8 cellular contexts compared by ENCODE assay signal in the genomic region with DNA sequence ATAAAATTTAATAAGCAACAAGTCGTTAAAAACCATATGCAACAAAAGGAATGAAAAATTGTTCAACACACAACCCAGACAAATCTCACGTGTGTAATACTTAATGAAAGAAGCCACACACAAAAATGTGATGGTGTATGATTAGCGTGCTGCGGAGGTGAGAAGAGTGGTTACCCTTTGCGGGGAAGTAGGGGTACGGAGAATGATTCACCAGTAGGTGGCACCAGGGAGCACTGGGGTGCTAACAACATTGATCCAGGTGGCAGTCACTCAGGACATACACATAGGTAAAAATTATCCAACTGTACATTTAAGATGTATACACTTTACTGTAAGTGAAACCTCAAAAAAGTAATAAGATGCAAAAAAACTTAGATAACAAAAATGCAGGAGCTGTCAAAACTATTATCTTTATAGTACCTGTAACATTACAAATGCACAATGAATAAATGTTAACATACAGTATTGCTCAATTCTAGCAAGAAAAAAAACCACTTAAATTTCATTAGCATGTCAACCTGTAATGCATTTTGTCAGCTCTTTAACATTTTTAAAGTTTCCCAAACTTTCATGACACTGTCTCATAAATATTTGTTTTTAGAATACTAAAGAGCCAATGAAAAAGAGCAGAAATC.
DNase-seq lines count a peak whose midpoint lies in the region; ATAC-seq lines count a peak whose summit lies in the region.

No MANE protein-coding gene starts in this region.

- ATAC-seq in GM21717 (IDR thresholded peaks at IDR 0.05; ENCODE audit: unreplicated experiment): no peak

- DNase-seq in DMS53 treated with DMSO at 0.1 percent for 48 hours (lab: John Stamatoyannopoulos, UW; ENCODE audit: unreplicated experiment): peak; percentile 39
- DNase-seq in NCI-H69 (lab: John Stamatoyannopoulos, UW): peak; percentile 27
- DNase-seq in activated T-helper 9 cell treated with anti-CD3 and anti-CD28 coated beads, Interleukin-2, amount 50 U/mL, for 16 hours (ENCODE audit: low read depth): peak; percentile 40
- peak; percentile 52 for DNase-seq in iPS-NIHi11 (ENCODE audit: low spot score)
- peak; percentile 16 for DNase-seq in stimulated activated CD8-positive, alpha-beta memory T cell treated with anti-CD3 and anti-CD28 coated beads, Interleukin-15, amount 100 ng/mL, for 24 hours (ENCODE audit: low read depth)
- DNase-seq in NCI-H510A treated with DMSO at 0.1 percent for 48 hours (lab: John Stamatoyannopoulos, UW): no peak
- DNase-seq in NK-92 treated with Interleukin-12 subunit alpha and Interleukin-12 subunit beta, amount 100 ng/mL, for 24 hours (lab: John Stamatoyannopoulos, UW): no peak

Comparison
In these comparisons a context has a peak if more than half of its experiments do, and no peak if none do; other contexts are left out.
1. DNase-seq: peak in DMS53 treated with DMSO at 0.1 percent for 48 hours (single experiment), NCI-H69 (single experiment), activated T-helper 9 cell treated with anti-CD3 and anti-CD28 coated beads, Interleukin-2, amount 50 U/mL, for 16 hours (single experiment), iPS-NIHi11 (single experiment) and stimulated activated CD8-positive, alpha-beta memory T cell treated with anti-CD3 and anti-CD28 coated beads, Interleukin-15, amount 100 ng/mL, for 24 hours (single experiment); none in NCI-H510A treated with DMSO at 0.1 percent for 48 hours (single experiment) and NK-92 treated with Interleukin-12 subunit alpha and Interleukin-12 subunit beta, amount 100 ng/mL, for 24 hours (single experiment).